In genomic region chr5:172939045-172939444, GRCh38 we compare ENCODE assay signal across 8 cellular contexts. TPM values are rescaled to one million over a fixed set of nuclear protein-coding genes. Genes with fewer than 3 reads are reported as not detected.
A peak's percentile ranks its signal among the peaks of the same experiment; 100 is the strongest.
DNase-seq lines count a peak whose midpoint lies in the region; ATAC-seq, FAIRE-seq and TF ChIP-seq lines count a peak whose summit lies in the region.

No MANE protein-coding gene starts in this region.

- no peaks in the 10 kb centered on the region for H3K9me2 ChIP-seq in Karpas-422 (replicated peaks; ENCODE audit: insufficient read depth, low read length)

- H3K27me3 ChIP-seq in Karpas-422 (ENCODE audit: low read length) (no peaks in the 10 kb centered on the region), right lobe of liver (no peaks in the 10 kb centered on the region)

- no peaks in the 10 kb centered on the region for H4K20me1 ChIP-seq in Karpas-422 (ENCODE audit: insufficient read depth, low read depth, low read length)

- H3K27ac ChIP-seq in Karpas-422 (ENCODE audit: low read length) (no peak overlapping the region), angular gyrus (ENCODE audit: low read depth, low read length) (peak overlapping the region; percentile 11), right lobe of liver (no peak overlapping the region)

- FAIRE-seq in frontal cortex (lab: Jason Lieb, UNC) = no peak

- H3K4me3 ChIP-seq in Karpas-422 (ENCODE audit: low read length) = no peak overlapping the region
- no peak overlapping the region for H3K4me3 ChIP-seq in right lobe of liver

- H3K4me2 ChIP-seq in Karpas-422 (ENCODE audit: low read depth, low read length, poor library complexity, severe bottlenecking) = no peak overlapping the region

- peak; percentile 68 for DNase-seq in EH (ENCODE audit: low read depth)
- DNase-seq in Karpas-422 = peak; percentile 54
- DNase-seq in right lobe of liver = peak in 1 of 3 donors; percentile 34
- no peak for DNase-seq in sciatic nerve (ENCODE audit: low spot score)
- no peak for DNase-seq in frontal cortex (ENCODE audit: low spot score in 2 of 2)
- no peak for DNase-seq in central memory CD4-positive, alpha-beta T cell
- no peak for DNase-seq in activated naive CD4-positive, alpha-beta T cell treated with Interleukin-2 at 50 U/mL for 16 hours

- intact Hi-C loops in right lobe of liver (cut with DNase I) = loop anchor here in 1 of 2 donors (5.0 kb wide), 1 partner anchor 227 kb away; no protein-coding TSS in a partner anchor
- intact Hi-C loops in sciatic nerve (cut with DNase I) = no loop called here

- H3K4me1 ChIP-seq in Karpas-422 (ENCODE audit: low read length) = no peaks in the 10 kb centered on the region
- no peaks in the 10 kb centered on the region for H3K4me1 ChIP-seq in right lobe of liver

- TF ChIP-seq POLR2A in right lobe of liver (IDR thresholded peaks at IDR 0.05) = no peak

- no peak overlapping the region for H2AFZ ChIP-seq in Karpas-422 (ENCODE audit: low read length)

- TF ChIP-seq CTCF in right lobe of liver (IDR thresholded peaks at IDR 0.05) = peak in 3 of 4 donors; percentile 19 to 38 (median 28)

- H3K79me2 ChIP-seq in Karpas-422 (ENCODE audit: low read length) = no peaks in the 10 kb centered on the region

- no peak overlapping the region for H3K9ac ChIP-seq in Karpas-422 (ENCODE audit: low read length)

- 84% methylated on average over 5 of the region's 10 CpGs for WGBS in right lobe of liver (ENCODE audit: insufficient coverage, low coverage, low lambda C conversion rate, missing lambda C conversion rate)

- ATAC-seq in right lobe of liver (peak; percentile 39 to 48 (median 44)), sciatic nerve (no peak)

- H3K9me3 ChIP-seq in Karpas-422 (ENCODE audit: low read length) (no peaks in the 10 kb centered on the region), right lobe of liver (no peaks in the 10 kb centered on the region)

- H3K36me3 ChIP-seq in Karpas-422 (ENCODE audit: insufficient read depth, low read length) = no peaks in the 10 kb centered on the region
- H3K36me3 ChIP-seq in right lobe of liver = peaks cover 0 to 64% (median 19%) of the 10 kb centered on the region in 4 donors

RNA-seq across cellular contexts. Expression of gene RPL26L1, which starts 20.2 kb away (rescaled TPM):
- 17.0 and 18.5 TPM in 2 replicates for total RNA-seq in Karpas-422 (2014; rRNA removed; shearing (Covaris generic); ENCODE audit: low replicate concordance)
- total RNA-seq in right lobe of liver (10 to 100 TPM; 14.2 to 33.4 (median 19.2) TPM), sciatic nerve (24.7 TPM), frontal cortex (33.8 TPM)

RNA-seq across cellular contexts. Expression of gene ATP6V0E1, which starts 44.5 kb away (rescaled TPM):
- total RNA-seq in Karpas-422 (2014; rRNA removed; shearing (Covaris generic); ENCODE audit: low replicate concordance) = 78.4 and 134 TPM in 2 replicates
- 100 to 1,000 TPM in 5 of 6 experiments, 10 to 100 TPM in 1; 83.1 to 202 (median 116) TPM for total RNA-seq in right lobe of liver
- 141 TPM for total RNA-seq in sciatic nerve
- 35.1 TPM for total RNA-seq in frontal cortex

Comparison
In these comparisons a context has a peak if more than half of its experiments do, and no peak if none do; other contexts are left out.
1. DNase-seq: peak in EH (single experiment) and Karpas-422 (single experiment); none in sciatic nerve (single experiment), frontal cortex (0 of 2), central memory CD4-positive, alpha-beta T cell (single experiment) and activated naive CD4-positive, alpha-beta T cell treated with Interleukin-2 at 50 U/mL for 16 hours (single experiment).